1 cellular context compared by ENCODE assay signal in genomic region chr17:76500074-76500744, GRCh38.
TF ChIP-seq lines count a peak whose summit lies in the region.

No MANE protein-coding gene starts in this region.

TF ChIP-seq in HEK293, 187 proteins besides CTCF, POLR2A, EP300 and RAD21 (continued from another document):
- TF ChIP-seq TSHZ1 (tag by site-specific recombination; IDR thresholded peaks at IDR 0.05; ENCODE audit: borderline replicate concordance) (no peak), SP3 (tag by site-specific recombination; IDR thresholded peaks at IDR 0.05) (0 out of 2 replicates have a peak, but pooled peaks have one; percentile 36), ZNF37A (tag by site-specific recombination; IDR thresholded peaks at IDR 0.05) (no peak), HOXD13 (CRISPR knock-in tag; IDR thresholded peaks at IDR 0.05; ENCODE audit: borderline replicate concordance) (no peak), ZNF311 (tag by site-specific recombination; IDR thresholded peaks at IDR 0.05; ENCODE audit: borderline replicate concordance) (no peak), ZFHX2 (tag by site-specific recombination; conservative IDR thresholded peaks at IDR 0.05) (peak; percentile 37; the same call in 1 of the 2 replicates), ELK4 (IDR thresholded peaks at IDR 0.05; ENCODE audit: borderline replicate concordance, low read depth, low read length) (no peak), ZNF341 (tag by site-specific recombination; IDR thresholded peaks at IDR 0.05; ENCODE audit: low read depth) (peak; percentile 29; the same call in 1 of the 2 replicates), ZNF449 (tag by site-specific recombination; IDR thresholded peaks at IDR 0.05) (peak; percentile 69), ZNF473 (tag by site-specific recombination; IDR thresholded peaks at IDR 0.05) (no peak), ZNF433 (tag by site-specific recombination; IDR thresholded peaks at IDR 0.05; ENCODE audit: low read depth) (no peak), ZNF223 (tag by site-specific recombination; IDR thresholded peaks at IDR 0.05) (no peak), KLF1 (tag by site-specific recombination; IDR thresholded peaks at IDR 0.05) (peak; percentile 43; the same call in 1 of the 2 replicates), ZNF560 (tag by site-specific recombination; IDR thresholded peaks at IDR 0.05; ENCODE audit: borderline replicate concordance) (no peak)
